1 cellular context compared by ENCODE assay signal in genomic region chr3:157475921-157476395, GRCh38.
TF ChIP-seq lines count a peak whose summit lies in the region.

No MANE protein-coding gene starts in this region.

TF ChIP-seq in GM23338, 12 proteins besides CTCF, POLR2A, EP300 and RAD21 (continued from another document):
- TF ChIP-seq ETS1 (IDR thresholded peaks at IDR 0.05) = no peak
- TF ChIP-seq ZNF462 (CRISPR knock-in tag; IDR thresholded peaks at IDR 0.05) = no peak
- no peak for TF ChIP-seq JUNB (IDR thresholded peaks at IDR 0.05; ENCODE audit: unreplicated experiment)
- TF ChIP-seq POLR2AphosphoS5 (IDR thresholded peaks at IDR 0.05; ENCODE audit: low read depth) = no peak
- TF ChIP-seq ZNF331 (CRISPR knock-in tag; IDR thresholded peaks at IDR 0.05; ENCODE audit: low read depth) = no peak
- no peak for TF ChIP-seq NANOG (IDR thresholded peaks at IDR 0.05; ENCODE audit: borderline replicate concordance)
- TF ChIP-seq CREB1 (CRISPR knock-in tag; IDR thresholded peaks at IDR 0.05; ENCODE audit: low read depth) = no peak
- TF ChIP-seq ZNF114 (CRISPR knock-in tag; IDR thresholded peaks at IDR 0.05) = no peak
